Comparison of ENCODE assay signal across 1 cellular context in the genomic region with DNA sequence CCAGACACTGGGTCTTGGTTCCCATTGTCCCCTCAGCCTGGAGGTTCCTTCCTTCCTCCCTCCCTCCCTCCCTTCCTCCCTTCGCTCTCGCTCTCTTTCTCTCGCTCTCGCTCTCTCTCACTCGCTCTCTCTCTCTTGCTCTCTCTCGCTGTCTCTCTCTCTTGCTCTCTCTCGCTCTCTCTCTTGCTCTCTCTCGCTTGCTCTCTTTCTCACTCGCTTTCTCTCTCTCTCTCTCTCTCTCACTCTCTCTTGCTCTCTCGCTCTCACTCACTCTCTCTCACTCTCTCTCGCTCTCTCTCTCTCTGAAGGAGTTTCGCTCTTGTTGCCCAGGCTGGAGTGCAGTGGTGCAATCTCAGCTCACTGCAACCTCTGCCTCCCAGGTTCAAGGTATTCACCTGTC.
TF ChIP-seq lines count a peak whose summit lies in the region.

No MANE protein-coding gene starts in this region.

TF ChIP-seq in GM23338, 12 proteins besides CTCF, POLR2A, EP300 and RAD21 (continued from another document):
- TF ChIP-seq, protein P1, sequence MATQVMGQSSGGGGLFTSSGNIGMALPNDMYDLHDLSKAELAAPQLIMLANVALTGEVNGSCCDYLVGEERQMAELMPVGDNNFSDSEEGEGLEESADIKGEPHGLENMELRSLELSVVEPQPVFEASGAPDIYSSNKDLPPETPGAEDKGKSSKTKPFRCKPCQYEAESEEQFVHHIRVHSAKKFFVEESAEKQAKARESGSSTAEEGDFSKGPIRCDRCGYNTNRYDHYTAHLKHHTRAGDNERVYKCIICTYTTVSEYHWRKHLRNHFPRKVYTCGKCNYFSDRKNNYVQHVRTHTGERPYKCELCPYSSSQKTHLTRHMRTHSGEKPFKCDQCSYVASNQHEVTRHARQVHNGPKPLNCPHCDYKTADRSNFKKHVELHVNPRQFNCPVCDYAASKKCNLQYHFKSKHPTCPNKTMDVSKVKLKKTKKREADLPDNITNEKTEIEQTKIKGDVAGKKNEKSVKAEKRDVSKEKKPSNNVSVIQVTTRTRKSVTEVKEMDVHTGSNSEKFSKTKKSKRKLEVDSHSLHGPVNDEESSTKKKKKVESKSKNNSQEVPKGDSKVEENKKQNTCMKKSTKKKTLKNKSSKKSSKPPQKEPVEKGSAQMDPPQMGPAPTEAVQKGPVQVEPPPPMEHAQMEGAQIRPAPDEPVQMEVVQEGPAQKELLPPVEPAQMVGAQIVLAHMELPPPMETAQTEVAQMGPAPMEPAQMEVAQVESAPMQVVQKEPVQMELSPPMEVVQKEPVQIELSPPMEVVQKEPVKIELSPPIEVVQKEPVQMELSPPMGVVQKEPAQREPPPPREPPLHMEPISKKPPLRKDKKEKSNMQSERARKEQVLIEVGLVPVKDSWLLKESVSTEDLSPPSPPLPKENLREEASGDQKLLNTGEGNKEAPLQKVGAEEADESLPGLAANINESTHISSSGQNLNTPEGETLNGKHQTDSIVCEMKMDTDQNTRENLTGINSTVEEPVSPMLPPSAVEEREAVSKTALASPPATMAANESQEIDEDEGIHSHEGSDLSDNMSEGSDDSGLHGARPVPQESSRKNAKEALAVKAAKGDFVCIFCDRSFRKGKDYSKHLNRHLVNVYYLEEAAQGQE (IDR thresholded peaks at IDR 0.05; ENCODE audit: unreplicated experiment): no peak
- TF ChIP-seq POLR2AphosphoS5 (IDR thresholded peaks at IDR 0.05; ENCODE audit: low read depth) (no peak), EZH2 (IDR thresholded peaks at IDR 0.05; ENCODE audit: low read depth, unreplicated experiment) (no peak), CREB1 (CRISPR knock-in tag; IDR thresholded peaks at IDR 0.05; ENCODE audit: low read depth) (no peak), JUNB (IDR thresholded peaks at IDR 0.05; ENCODE audit: unreplicated experiment) (no peak), ZNF114 (CRISPR knock-in tag; IDR thresholded peaks at IDR 0.05) (no peak), ZNF462 (CRISPR knock-in tag; IDR thresholded peaks at IDR 0.05) (no peak), EZH2phosphoT487 (IDR thresholded peaks at IDR 0.05; ENCODE audit: unreplicated experiment) (no peak), STAT1 (IDR thresholded peaks at IDR 0.05; ENCODE audit: unreplicated experiment) (no peak)
- TF ChIP-seq, protein P2, sequence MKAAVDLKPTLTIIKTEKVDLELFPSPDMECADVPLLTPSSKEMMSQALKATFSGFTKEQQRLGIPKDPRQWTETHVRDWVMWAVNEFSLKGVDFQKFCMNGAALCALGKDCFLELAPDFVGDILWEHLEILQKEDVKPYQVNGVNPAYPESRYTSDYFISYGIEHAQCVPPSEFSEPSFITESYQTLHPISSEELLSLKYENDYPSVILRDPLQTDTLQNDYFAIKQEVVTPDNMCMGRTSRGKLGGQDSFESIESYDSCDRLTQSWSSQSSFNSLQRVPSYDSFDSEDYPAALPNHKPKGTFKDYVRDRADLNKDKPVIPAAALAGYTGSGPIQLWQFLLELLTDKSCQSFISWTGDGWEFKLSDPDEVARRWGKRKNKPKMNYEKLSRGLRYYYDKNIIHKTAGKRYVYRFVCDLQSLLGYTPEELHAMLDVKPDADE (IDR thresholded peaks at IDR 0.05): no peak
